9 cellular contexts compared by ENCODE assay signal in the genomic region with DNA sequence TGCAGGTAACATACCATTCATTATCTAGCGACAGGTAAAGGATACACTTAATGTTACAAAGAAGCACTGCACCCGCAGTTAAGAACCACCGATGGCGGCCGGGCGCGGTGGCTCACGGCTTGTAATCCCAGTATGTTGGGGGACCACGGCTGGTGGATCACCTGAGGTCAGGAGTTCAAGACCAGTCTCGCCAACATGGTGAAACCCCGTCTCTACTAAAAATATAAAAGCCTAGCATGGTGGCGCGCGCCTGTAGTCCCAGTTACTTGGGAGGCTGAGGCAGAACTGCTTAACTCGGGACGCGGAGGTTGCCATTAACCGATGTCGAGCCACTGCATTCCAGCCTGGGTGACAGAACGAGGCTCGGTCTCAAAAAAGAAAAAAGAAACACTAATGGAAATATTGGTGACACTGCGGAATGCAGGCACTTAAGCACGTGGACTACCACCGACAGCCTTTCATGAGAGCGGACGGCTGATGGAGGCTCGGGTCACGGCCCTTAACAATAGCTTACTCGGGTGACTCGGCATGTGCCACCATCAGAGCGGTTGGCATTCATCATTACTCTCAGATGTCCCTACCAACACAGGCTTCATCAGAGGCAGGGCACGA. TPM values are rescaled to one million over a fixed set of nuclear protein-coding genes. Genes with fewer than 3 reads are reported as not detected.
A peak's percentile ranks its signal among the peaks of the same experiment; 100 is the strongest.
DNase-seq lines count a peak whose midpoint lies in the region; ATAC-seq and TF ChIP-seq lines count a peak whose summit lies in the region.
"Had no signal": no experiment of that assay in that cellular context is flagged by ENCODE, and none has a peak within 500 bp of the region (broad histone marks: within the 10 kb centered on the region; RNA-seq: fewer than 3 reads in every experiment).

No MANE protein-coding gene starts in this region.

- ATAC-seq in GM19397 (IDR thresholded peaks at IDR 0.05; ENCODE audit: unreplicated experiment) = no peak

- intact Hi-C loops in dendritic cell treated with granulocyte-macrophage colony-stimulating factor and Interleukin-4, amounts not matched to agents 40 ng/mL and 50 ng/mL, for 4 days (cut with micrococcal nuclease) = loop anchor here (5.0 kb wide), 1 partner anchor 1425 kb away; a partner anchor contains a TSS
- intact Hi-C loops in uterus (cut with DNase I; ENCODE audit: low total_unique reads) = loop anchor here (5.0 kb wide), 1 partner anchor 155 kb away; a partner anchor contains a TSS

- no peaks in the 10 kb centered on the region for H3K9me3 Mint-ChIP-seq in dendritic cell treated with granulocyte-macrophage colony-stimulating factor and Interleukin-4, amounts not matched to agents 40 ng/mL and 50 ng/mL, for 4 days

- H3K4me3 Mint-ChIP-seq in dendritic cell treated with granulocyte-macrophage colony-stimulating factor and Interleukin-4, amounts not matched to agents 40 ng/mL and 50 ng/mL, for 4 days = peak overlapping the region; percentile 98

- peaks cover 25 to 28% of the 10 kb centered on the region in 2 donors for H3K4me1 ChIP-seq in mucosa of rectum (ENCODE audit: control insufficient read depth in 2 of 2, insufficient read depth in 2 of 2, low read length in 2 of 2)
- H3K4me1 ChIP-seq in uterus = no peaks in the 10 kb centered on the region

- peaks cover 35 to 43% of the 10 kb centered on the region in 2 donors for H3K36me3 ChIP-seq in mucosa of rectum (ENCODE audit: control insufficient read depth in 2 of 2, insufficient read depth in 2 of 2, low read length in 2 of 2)
- no peaks in the 10 kb centered on the region for H3K36me3 ChIP-seq in uterus

- peaks cover 50% of the 10 kb centered on the region for H3K4me1 Mint-ChIP-seq in dendritic cell treated with granulocyte-macrophage colony-stimulating factor and Interleukin-4, amounts not matched to agents 40 ng/mL and 50 ng/mL, for 4 days (ENCODE audit: low read depth)

- TF ChIP-seq POLR2A in uterus (IDR thresholded peaks at IDR 0.05) = no peak

- no peaks in the 10 kb centered on the region for H3K27me3 ChIP-seq in mucosa of rectum (ENCODE audit: control insufficient read depth in 2 of 2, insufficient read depth in 2 of 2, low read length in 2 of 2)
- no peaks in the 10 kb centered on the region for H3K27me3 ChIP-seq in uterus

- peak overlapping the region; percentile 75 to 86 for H3K9ac ChIP-seq in mucosa of rectum (ENCODE audit: low read depth in 1 of 2, low read length in 2 of 2)

- no peak for TF ChIP-seq CTCF in GM12875 (IDR thresholded peaks at IDR 0.05; ENCODE audit: borderline replicate concordance, insufficient read depth, low read depth, low read length)
- TF ChIP-seq CTCF in uterus (IDR thresholded peaks at IDR 0.05) = no peak

- no peaks in the 10 kb centered on the region for H3K9me3 ChIP-seq in mucosa of rectum (ENCODE audit: control insufficient read depth in 2 of 2, low read length in 2 of 2)
- H3K9me3 ChIP-seq in uterus = no peaks in the 10 kb centered on the region

- H3K36me3 Mint-ChIP-seq in dendritic cell treated with granulocyte-macrophage colony-stimulating factor and Interleukin-4, amounts not matched to agents 40 ng/mL and 50 ng/mL, for 4 days (ENCODE audit: low read depth) = peaks cover 79% of the 10 kb centered on the region

- peak overlapping the region; percentile 82 for H3K4me3 ChIP-seq in GM12875 (ENCODE audit: low read depth, low read length)
- peak overlapping the region; percentile 93 to 98 for H3K4me3 ChIP-seq in mucosa of rectum (ENCODE audit: low read length in 2 of 2)
- peak overlapping the region; percentile 65 to 74 for H3K4me3 ChIP-seq in uterus

- peak overlapping the region; percentile 91 for H3K27ac Mint-ChIP-seq in dendritic cell treated with granulocyte-macrophage colony-stimulating factor and Interleukin-4, amounts not matched to agents 40 ng/mL and 50 ng/mL, for 4 days

- H3K27me3 Mint-ChIP-seq in dendritic cell treated with granulocyte-macrophage colony-stimulating factor and Interleukin-4, amounts not matched to agents 40 ng/mL and 50 ng/mL, for 4 days = no peaks in the 10 kb centered on the region

- H3K27ac ChIP-seq in mucosa of rectum (ENCODE audit: low read depth in 2 of 2, low read length in 2 of 2) = peak overlapping the region; percentile 98 to 99
- peak overlapping the region; percentile 87 to 92 for H3K27ac ChIP-seq in uterus

- DNase-seq in RKO (ENCODE audit: low spot score) (peak; percentile 59), uterus (peak in 1 of 2 donors; percentile 26), kidney glomerular epithelial cell (lab: John Stamatoyannopoulos, UW) (no peak), NCI-H1436 (lab: John Stamatoyannopoulos, UW) (no peak)

RNA-seq across cellular contexts. Expression of a gene that starts 0.5 kb away (rescaled TPM):
- total RNA-seq in uterus = 1,000 to 10,000 TPM in 2 of 4 donors, 100 to 1,000 TPM in 2; 566 to 2,222 (median 828) TPM

RNA-seq across cellular contexts. Expression of a gene that starts 0.9 kb away (rescaled TPM):
- 10 to 100 TPM in 2 of 4 donors, 1 to 10 TPM in 2; 7.1 to 31.3 (median 11.2) TPM for total RNA-seq in uterus

RNA-seq across cellular contexts. Expression of a gene that starts 42.6 kb away (rescaled TPM):
- total RNA-seq in uterus = 10 to 100 TPM in 1 of 4 donors, 1 to 10 TPM in 1, under 1 TPM in 1, not detected in 1; 0.51 to 24.2 (median 4.7) TPM

RNA-seq across cellular contexts. Expression of a gene that starts 42.8 kb away (rescaled TPM):
- total RNA-seq in uterus = 10 to 100 TPM in 3 of 4 donors, 1 to 10 TPM in 1; 4.1 to 20.0 (median 12.7) TPM

RNA-seq across cellular contexts. Expression of a gene that starts 49.9 kb away (rescaled TPM):
- 1 to 10 TPM in 1 of 4 donors, not detected in 3; 1.0 TPM for total RNA-seq in uterus
- total RNA-seq: T-helper 1 cell treated with Interleukin-12 subunit alpha and Interleukin-12 subunit beta and Interleukin-4 antibody, amounts not matched to agents 30 ng/mL and 1 ng/mL, for 36 hours had no signal
